Comparison of ENCODE assay signal across 8 cellular contexts in the genomic region with DNA sequence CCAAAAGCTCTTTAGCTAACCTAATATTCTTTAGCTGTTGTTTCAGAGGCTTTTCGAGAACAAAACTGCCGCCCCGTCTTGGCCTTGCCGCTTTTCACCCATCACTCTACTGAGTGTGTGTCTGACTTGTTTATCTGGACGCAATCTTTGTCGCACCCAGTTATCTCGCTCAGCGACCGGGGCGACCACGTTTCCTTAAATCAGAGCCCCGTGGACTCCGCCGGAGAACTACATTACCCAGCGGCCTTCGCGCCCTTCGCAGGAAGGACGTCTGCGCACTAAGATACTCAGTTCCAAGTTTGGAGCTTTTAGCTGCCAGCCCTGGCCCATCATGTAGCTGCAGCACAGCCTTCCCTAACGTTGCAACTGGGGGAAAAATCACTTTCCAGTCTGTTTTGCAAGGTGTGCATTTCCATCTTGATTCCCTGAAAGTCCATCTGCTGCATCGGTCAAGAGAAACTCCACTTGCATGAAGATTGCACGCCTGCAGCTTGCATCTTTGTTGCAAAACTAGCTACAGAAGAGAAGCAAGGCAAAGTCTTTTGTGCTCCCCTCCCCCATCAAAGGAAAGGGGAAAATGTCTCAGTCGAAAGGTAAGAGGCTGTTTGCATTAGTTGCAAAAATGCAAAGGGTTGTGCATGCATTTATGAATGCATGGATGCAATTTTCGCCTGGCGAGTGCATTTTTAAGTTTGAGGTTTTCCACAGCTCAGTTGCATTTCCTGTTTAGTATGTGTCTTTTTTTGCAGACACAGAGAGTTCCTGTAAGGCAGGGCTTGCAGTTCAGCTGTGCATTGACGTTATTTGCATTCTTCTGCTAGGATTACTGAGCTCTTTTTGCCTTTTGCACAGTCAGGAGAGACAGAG. TPM values are rescaled to one million over a fixed set of nuclear protein-coding genes. Genes with fewer than 3 reads are reported as not detected.
DNase-seq lines count a peak whose midpoint lies in the region; ATAC-seq and TF ChIP-seq lines count a peak whose summit lies in the region.

Gene MAP2K6 (plus strand): TSS at position 290 of the 867 bp plus-strand sequence. CDS start 288 bp downstream, at position 578.

- peak within 1 kb of the TSS; percentile 61 for H3K9ac ChIP-seq in SK-N-MC (ENCODE audit: insufficient read length)

- H3K4me3 ChIP-seq in SK-N-MC (peak within 1 kb of the TSS; percentile 88), upper lobe of right lung (peak within 1 kb of the TSS; percentile 69)

- no peaks in the 10 kb centered on the region for H3K27me3 Mint-ChIP-seq in activated naive CD8-positive, alpha-beta T cell treated with anti-CD3 and anti-CD28 coated beads, Interleukin-2, amount 10 ng/mL, durations not matched to agents 7 days and 5 days
- H3K27me3 Mint-ChIP-seq in progenitor cell of endocrine pancreas: peaks cover 3% of the 10 kb centered on the region

- H3K9me3 ChIP-seq in SK-N-MC (ENCODE audit: low read depth, low read length) (no peaks in the 10 kb centered on the region), upper lobe of right lung (no peaks in the 10 kb centered on the region)

- peaks cover 8% of the 10 kb centered on the region for H3K4me1 Mint-ChIP-seq in activated naive CD8-positive, alpha-beta T cell treated with anti-CD3 and anti-CD28 coated beads, Interleukin-2, amount 10 ng/mL, durations not matched to agents 7 days and 5 days
- peaks cover 11% of the 10 kb centered on the region for H3K4me1 Mint-ChIP-seq in progenitor cell of endocrine pancreas (ENCODE audit: low read depth)

- TF ChIP-seq CTCF in progenitor cell of endocrine pancreas (IDR thresholded peaks at IDR 0.05; ENCODE audit: unreplicated experiment) (no peak), upper lobe of right lung (IDR thresholded peaks at IDR 0.05) (no peak)

- DNase-seq in ELR (ENCODE audit: low read depth): peak; percentile 75
- peak; percentile 13 for DNase-seq in GOT3 (lab: John Stamatoyannopoulos, UW)
- peak; percentile 25 for DNase-seq in LHCN-M2 (ENCODE audit: low read depth)
- peak; percentile 67 for DNase-seq in SK-N-MC (ENCODE audit: low read depth, low spot score)
- peak; percentile 79 for DNase-seq in activated naive CD8-positive, alpha-beta T cell treated with anti-CD3 and anti-CD28 coated beads, Interleukin-2, amount 10 ng/mL, durations not matched to agents 7 days and 5 days
- peak; percentile 88 for DNase-seq in left ventricle myocardium superior
- DNase-seq in progenitor cell of endocrine pancreas (ENCODE audit: low spot score, unreplicated experiment): peak; percentile 37
- peak; percentile 90 for DNase-seq in upper lobe of right lung

- ATAC-seq in activated naive CD8-positive, alpha-beta T cell treated with anti-CD3 and anti-CD28 coated beads, Interleukin-2, amount 10 ng/mL, durations not matched to agents 7 days and 5 days (ENCODE audit: low read depth): peak; percentile 99
- peak; percentile 99 for ATAC-seq in left ventricle myocardium superior
- peak; percentile 98 for ATAC-seq in upper lobe of right lung

- intact Hi-C loops in left ventricle myocardium superior (cut with micrococcal nuclease): no loop called here
- intact Hi-C loops in upper lobe of right lung (cut with DNase I): no loop called here

- H3K4me1 ChIP-seq in upper lobe of right lung: peaks cover 27% of the 10 kb centered on the region

- no peaks in the 10 kb centered on the region for H3K9me3 Mint-ChIP-seq in activated naive CD8-positive, alpha-beta T cell treated with anti-CD3 and anti-CD28 coated beads, Interleukin-2, amount 10 ng/mL, durations not matched to agents 7 days and 5 days
- H3K9me3 Mint-ChIP-seq in progenitor cell of endocrine pancreas (ENCODE audit: low read depth): peaks cover 2% of the 10 kb centered on the region

- H3K27ac ChIP-seq in SK-N-MC (0 out of 2 replicates have a peak within 1 kb of the TSS, but pooled peaks have one; percentile 44), upper lobe of right lung (peak within 1 kb of the TSS; percentile 31)

- H3K27ac Mint-ChIP-seq in activated naive CD8-positive, alpha-beta T cell treated with anti-CD3 and anti-CD28 coated beads, Interleukin-2, amount 10 ng/mL, durations not matched to agents 7 days and 5 days: no peak within 1 kb of the TSS
- no peak within 1 kb of the TSS for H3K27ac Mint-ChIP-seq in progenitor cell of endocrine pancreas

- H3K27me3 ChIP-seq in upper lobe of right lung: no peaks in the 10 kb centered on the region

- H3K4me3 Mint-ChIP-seq in activated naive CD8-positive, alpha-beta T cell treated with anti-CD3 and anti-CD28 coated beads, Interleukin-2, amount 10 ng/mL, durations not matched to agents 7 days and 5 days: no peak within 1 kb of the TSS
- no peak within 1 kb of the TSS for H3K4me3 Mint-ChIP-seq in progenitor cell of endocrine pancreas (ENCODE audit: low read depth)

- H3K36me3 ChIP-seq in SK-N-MC (ENCODE audit: insufficient read depth, low read length): no peaks in the 10 kb centered on the region
- no peaks in the 10 kb centered on the region for H3K36me3 ChIP-seq in upper lobe of right lung

- POLR2A ChIA-PET in activated naive CD8-positive, alpha-beta T cell treated with anti-CD3 and anti-CD28 coated beads, Interleukin-2, amount 10 ng/mL, durations not matched to agents 7 days and 5 days (lab: Charles Lee): interaction anchor here (0.5 to 1.8 kb wide), 6 partner anchors 10 to 902 kb away, joined by 3 to 14 read pairs (median 4); partner anchors contain the start of genes ABCA5 and PRKAR1A

- H3K36me3 Mint-ChIP-seq in activated naive CD8-positive, alpha-beta T cell treated with anti-CD3 and anti-CD28 coated beads, Interleukin-2, amount 10 ng/mL, durations not matched to agents 7 days and 5 days: no peaks in the 10 kb centered on the region
- no peaks in the 10 kb centered on the region for H3K36me3 Mint-ChIP-seq in progenitor cell of endocrine pancreas (ENCODE audit: insufficient read depth)

RNA-seq across cellular contexts. Expression of gene MAP2K6, which starts in this region (rescaled TPM):
- 0.06 and 0.26 TPM in 2 replicates for total RNA-seq in LHCN-M2 (2014; rRNA removed)
- 0.02 TPM for polyA plus RNA-seq in LHCN-M2 (2012)
- total RNA-seq in activated naive CD8-positive, alpha-beta T cell treated with anti-CD3 and anti-CD28 coated beads, Interleukin-2, amount 10 ng/mL, durations not matched to agents 7 days and 5 days: 10 to 100 TPM; 11.7 to 13.6 TPM
- total RNA-seq in left ventricle myocardium superior: 2.9 TPM
- total RNA-seq in progenitor cell of endocrine pancreas: 44.3 and 44.7 TPM in 2 replicates
- 4.7 TPM for total RNA-seq in upper lobe of right lung

Comparison
In these comparisons a context has a peak if more than half of its experiments do, and no peak if none do; other contexts are left out.
1. Peak in every context shown above with its lines: DNase-seq, ATAC-seq, H3K4me3 ChIP-seq and H3K27ac ChIP-seq.
2. Peak in DNase-seq in LHCN-M2; RNA of the gene not detected or under 1 TPM.
3. DNase-seq: peak in every context shown above with its lines; median percentile 90 in upper lobe of right lung; 88 in left ventricle myocardium superior; 79 in activated naive CD8-positive, alpha-beta T cell treated with anti-CD3 and anti-CD28 coated beads, Interleukin-2, amount 10 ng/mL, durations not matched to agents 7 days and 5 days; 75 in ELR; 67 in SK-N-MC; 37 in progenitor cell of endocrine pancreas; 25 in LHCN-M2; 13 in GOT3.